Comparison of ENCODE assay signal across 12 cellular contexts in genomic region chr4:11585506-11585905, GRCh38.
DNase-seq lines count a peak whose midpoint lies in the region; ATAC-seq, FAIRE-seq and TF ChIP-seq lines count a peak whose summit lies in the region.
"Had no signal": no experiment of that assay in that cellular context is flagged by ENCODE, and none has a peak within 500 bp of the region (broad histone marks: within the 10 kb centered on the region; RNA-seq: fewer than 3 reads in every experiment).

No MANE protein-coding gene starts in this region.

- no peak for TF ChIP-seq POLR2A in breast epithelium (IDR thresholded peaks at IDR 0.05)
- TF ChIP-seq POLR2A in GM12892 (IDR thresholded peaks at IDR 0.05; ENCODE audit: low read depth, low read length) = no peak

- H3K4me2 ChIP-seq in PC-3 (ENCODE audit: low read length) (peak overlapping the region; percentile 66), hepatocyte (no peak overlapping the region)

- H3K27ac ChIP-seq in breast epithelium = no peak overlapping the region
- peak overlapping the region; percentile 65 for H3K27ac ChIP-seq in PC-3 (ENCODE audit: low read length)
- H3K27ac ChIP-seq in hepatocyte = peak overlapping the region; percentile 69
- no peak overlapping the region for H3K27ac ChIP-seq in endodermal cell (ENCODE audit: low read depth, low read length)
- H3K27ac ChIP-seq: heart right ventricle had no signal

- FAIRE-seq in GM12892 (lab: Jason Lieb, UNC) = no peak

- H3K9me3 Mint-ChIP-seq in MCF 10A (ENCODE audit: unreplicated experiment) (no peaks in the 10 kb centered on the region), endodermal cell (peaks cover 34% of the 10 kb centered on the region)
- H3K9me3 Mint-ChIP-seq: effector memory CD8-positive, alpha-beta T cell had no signal

- H3K9me2 ChIP-seq in PC-3 (replicated peaks; ENCODE audit: low read length) (no peaks in the 10 kb centered on the region), hepatocyte (replicated peaks; ENCODE audit: insufficient read depth) (no peaks in the 10 kb centered on the region)

- no peak for TF ChIP-seq CTCF in MCF 10A (IDR thresholded peaks at IDR 0.05; ENCODE audit: unreplicated experiment)
- no peak for TF ChIP-seq CTCF in breast epithelium (IDR thresholded peaks at IDR 0.05)
- no peak for TF ChIP-seq CTCF in PC-3 (conservative IDR thresholded peaks at IDR 0.05; ENCODE audit: low read depth, low read length)
- TF ChIP-seq CTCF in hepatocyte (IDR thresholded peaks at IDR 0.05; ENCODE audit: poor library complexity) = no peak
- TF ChIP-seq CTCF in endodermal cell (conservative IDR thresholded peaks at IDR 0.05) = no peak

- no peaks in the 10 kb centered on the region for H4K20me1 ChIP-seq in PC-3 (ENCODE audit: low read length)
- H4K20me1 ChIP-seq in hepatocyte (ENCODE audit: insufficient read depth, poor library complexity, severe bottlenecking) = no peaks in the 10 kb centered on the region

- H3K4me3 Mint-ChIP-seq in MCF 10A (ENCODE audit: unreplicated experiment) (no peak overlapping the region), endodermal cell (no peak overlapping the region)
- H3K4me3 Mint-ChIP-seq: effector memory CD8-positive, alpha-beta T cell had no signal

- DNase-seq in MCF 10A (ENCODE audit: unreplicated experiment) (peak; percentile 60), breast epithelium (ENCODE audit: low spot score in 2 of 2) (no peak), PC-3 (peak; percentile 79), hepatocyte (ENCODE audit: low spot score) (peak; percentile 50), GM12892 (ENCODE audit: insufficient read length) (no peak), endodermal cell (no peak)
- DNase-seq: effector memory CD8-positive, alpha-beta T cell; trophoblast cell had no signal

- ATAC-seq in PC-3 (peak; percentile 97), GM21390 (IDR thresholded peaks at IDR 0.05; ENCODE audit: unreplicated experiment) (no peak), GM18511 (IDR thresholded peaks at IDR 0.05; ENCODE audit: unreplicated experiment) (no peak)
- ATAC-seq: effector memory CD8-positive, alpha-beta T cell; heart right ventricle had no signal

- H3K4me1 ChIP-seq in breast epithelium (no peaks in the 10 kb centered on the region), PC-3 (ENCODE audit: insufficient read depth, low read length) (peaks cover 25% of the 10 kb centered on the region), hepatocyte (ENCODE audit: insufficient read depth) (peaks cover 6% of the 10 kb centered on the region), endodermal cell (ENCODE audit: control insufficient read depth, insufficient read depth, low read length) (no peaks in the 10 kb centered on the region)

- H3K4me1 Mint-ChIP-seq in MCF 10A (ENCODE audit: insufficient read depth, unreplicated experiment) (peaks cover 16% of the 10 kb centered on the region), endodermal cell (no peaks in the 10 kb centered on the region)

- no peaks in the 10 kb centered on the region for H3F3A ChIP-seq in PC-3 (ENCODE audit: low read length, unreplicated experiment)

- 24% methylated on average over 1 of the region's 1 CpG for WGBS in hepatocyte (ENCODE audit: low lambda C conversion rate, missing lambda C conversion rate)
- 74% methylated on average over 1 of the region's 1 CpG; no CpG with 5 or more reads in 1 of the 2 experiments for WGBS in endodermal cell (ENCODE audit: insufficient coverage in 1 of 2, insufficient read length in 1 of 2), 2 experiments

- H3K9me3 ChIP-seq in breast epithelium (peaks cover 7 to 9% of the 10 kb centered on the region in 2 donors), PC-3 (ENCODE audit: low read length) (no peaks in the 10 kb centered on the region), hepatocyte (ENCODE audit: low read depth) (no peaks in the 10 kb centered on the region), endodermal cell (ENCODE audit: control insufficient read depth, low read length) (peaks cover 16% of the 10 kb centered on the region)

- H3K79me2 ChIP-seq in PC-3 (ENCODE audit: low read length) (no peaks in the 10 kb centered on the region), hepatocyte (no peaks in the 10 kb centered on the region)

- CTCF ChIA-PET in MCF 10A (lab: Yijun Ruan, JAX) = no interaction called here
- CTCF ChIA-PET in PC-3 (lab: Charles Lee) = no interaction called here

- BruUV-seq in MCF 10A (replicated peaks; lab: Mats Ljungman, UMichigan) (no TSS peak), PC-3 (replicated peaks; lab: Mats Ljungman, UMichigan) (no TSS peak)

- no peaks in the 10 kb centered on the region for H3K27me3 Mint-ChIP-seq in MCF 10A (ENCODE audit: insufficient read depth, unreplicated experiment)
- no peaks in the 10 kb centered on the region for H3K27me3 Mint-ChIP-seq in endodermal cell (ENCODE audit: insufficient read depth)

- H3K27me3 ChIP-seq in breast epithelium (no peaks in the 10 kb centered on the region), PC-3 (ENCODE audit: low read length) (no peaks in the 10 kb centered on the region), hepatocyte (no peaks in the 10 kb centered on the region), endodermal cell (ENCODE audit: control insufficient read depth, insufficient read depth, low read length, poor library complexity, severe bottlenecking) (no peaks in the 10 kb centered on the region)
- H3K27me3 ChIP-seq: heart right ventricle had no signal

- POLR2A ChIA-PET in MCF 10A (lab: Yijun Ruan, JAX) (no interaction called here), PC-3 (lab: Charles Lee; ENCODE audit: unreplicated experiment) (no interaction called here)

- intact Hi-C loops in MCF 10A (cut with micrococcal nuclease) = no loop called here
- intact Hi-C loops in breast epithelium (cut with DNase I; ENCODE audit: low total_unique reads) = no loop called here
- intact Hi-C loops in PC-3 (cut with micrococcal nuclease) = loop anchor here (1.0 kb wide), 1 partner anchor 80 kb away; no protein-coding TSS in a partner anchor

- H3K27ac Mint-ChIP-seq in MCF 10A (ENCODE audit: low read depth, unreplicated experiment) (no peak overlapping the region), endodermal cell (no peak overlapping the region)
- H3K27ac Mint-ChIP-seq: activated T-helper 2 cell treated with anti-CD3 and anti-CD28 coated beads, Interferon-gamma antibody, Interleukin-2, Interleukin-4, amounts not matched to agents 10 μg/mL and 5 μg/mL and 100 μg/mL, durations not matched to agents 14 hours and 24 hours and 36 hours; effector memory CD8-positive, alpha-beta T cell had no signal

- H3K36me3 ChIP-seq in breast epithelium (no peaks in the 10 kb centered on the region), PC-3 (ENCODE audit: low read depth, low read length) (no peaks in the 10 kb centered on the region), hepatocyte (replicated peaks; ENCODE audit: insufficient read depth, low read depth) (no peaks in the 10 kb centered on the region), endodermal cell (ENCODE audit: control insufficient read depth, insufficient read depth, low read length) (no peaks in the 10 kb centered on the region)
- H3K36me3 ChIP-seq: heart right ventricle had no signal

- peak overlapping the region; percentile 32; the same call in 1 of the 2 replicates for H2AFZ ChIP-seq in PC-3 (ENCODE audit: low read length)
- no peak overlapping the region for H2AFZ ChIP-seq in hepatocyte

- H3K4me3 ChIP-seq in breast epithelium (no peak overlapping the region), PC-3 (ENCODE audit: low read length) (no peak overlapping the region), hepatocyte (no peak overlapping the region), endodermal cell (ENCODE audit: low read length) (no peak overlapping the region)
- H3K4me3 ChIP-seq: heart right ventricle had no signal

- H3K9ac ChIP-seq in PC-3 (ENCODE audit: low read length) (no peak overlapping the region), endodermal cell (ENCODE audit: extremely low read depth, low read length, poor library complexity, severe bottlenecking) (no peak overlapping the region)

- H3K36me3 Mint-ChIP-seq in MCF 10A (ENCODE audit: insufficient read depth, unreplicated experiment) = no peaks in the 10 kb centered on the region
- peaks cover 7% of the 10 kb centered on the region for H3K36me3 Mint-ChIP-seq in endodermal cell (ENCODE audit: low read depth)

Comparison
In these comparisons a context has a peak if more than half of its experiments do, and no peak if none do; other contexts are left out.
1. DNase-seq: peak in MCF 10A (single experiment), PC-3 (single experiment) and hepatocyte (single experiment); none in breast epithelium (0 of 2), GM12892 (single experiment) and endodermal cell (single experiment).
2. H3K27ac ChIP-seq: peak in PC-3 (single experiment) and hepatocyte (single experiment); none in breast epithelium (0 of 2) and endodermal cell (single experiment).